Comparison of ENCODE assay signal across 17 cellular contexts in genomic region chr16:54506691-54507090, GRCh38.
DNase-seq lines count a peak whose midpoint lies in the region; ATAC-seq and TF ChIP-seq lines count a peak whose summit lies in the region.
"Had no signal": no experiment of that assay in that cellular context is flagged by ENCODE, and none has a peak within 500 bp of the region (broad histone marks: within the 10 kb centered on the region; RNA-seq: fewer than 3 reads in every experiment).

No MANE protein-coding gene starts in this region.

- no peak for ATAC-seq in GM18517 (IDR thresholded peaks at IDR 0.05; ENCODE audit: unreplicated experiment)
- no peak for ATAC-seq in GM21367 (IDR thresholded peaks at IDR 0.05; ENCODE audit: unreplicated experiment)
- ATAC-seq: foreskin keratinocyte had no signal

- no peaks in the 10 kb centered on the region for H3K79me2 ChIP-seq in fibroblast of lung (ENCODE audit: control insufficient read depth, insufficient read depth, low read length)

- no peak for TF ChIP-seq POLR2A in uterus (IDR thresholded peaks at IDR 0.05)

- H3K27ac ChIP-seq in A673 (ENCODE audit: low read depth, low read length, poor library complexity, severe bottlenecking): peak overlapping the region; percentile 53
- H3K27ac ChIP-seq in fibroblast of lung (ENCODE audit: insufficient read depth, low read length): no peak overlapping the region
- no peak overlapping the region for H3K27ac ChIP-seq in uterus
- H3K27ac ChIP-seq: brain microvascular endothelial cell, foreskin keratinocyte, tibial nerve had no signal

- H3K4me1 ChIP-seq in A673 (ENCODE audit: insufficient read depth, low read length, poor library complexity, severe bottlenecking) (peaks cover 57% of the 10 kb centered on the region), fibroblast of lung (ENCODE audit: control insufficient read depth, extremely low read depth, insufficient read depth, low read length) (no peaks in the 10 kb centered on the region), uterus (no peaks in the 10 kb centered on the region)
- H3K4me1 ChIP-seq: foreskin keratinocyte had no signal

- POLR2A ChIA-PET in A673 (lab: Charles Lee; ENCODE audit: low non-redundant PET): interaction anchor here (0.6 kb wide), 1 partner anchor 201 kb away, joined by 3 read pairs; no protein-coding TSS in a partner anchor

- intact Hi-C loops in A673 (cut with micrococcal nuclease; ENCODE audit: unreplicated experiment): no loop called here
- intact Hi-C loops in uterus (cut with DNase I; ENCODE audit: low total_unique reads): no loop called here

- H3K9me3 ChIP-seq in A673 (ENCODE audit: low read depth, low read length, poor library complexity, severe bottlenecking): no peaks in the 10 kb centered on the region
- H3K9me3 ChIP-seq in fibroblast of lung (ENCODE audit: control insufficient read depth, insufficient read depth, low read depth, low read length): no peaks in the 10 kb centered on the region
- H3K9me3 ChIP-seq in uterus: no peaks in the 10 kb centered on the region
- H3K9me3 ChIP-seq: tibial nerve had no signal

- CTCF ChIA-PET in A673 (lab: Charles Lee): interaction anchor here (1.0 kb wide), 1 partner anchor 10 kb away, joined by 3 read pairs; no protein-coding TSS in a partner anchor

- no peak overlapping the region for H2AFZ ChIP-seq in fibroblast of lung (ENCODE audit: low read length)

- DNase-seq in A673 (ENCODE audit: low spot score) (peak; percentile 35), NCI-H1092 treated with DMSO at 0.1 percent for 48 hours (lab: John Stamatoyannopoulos, UW) (peak; percentile 98), NCI-H2227 treated with DMSO at 0.1 percent for 48 hours (lab: John Stamatoyannopoulos, UW) (peak; percentile 85), fibroblast of lung (ENCODE audit: low read depth in 2 of 2) (no peak), uterus (no peak), medulla oblongata (ENCODE audit: extremely low spot score) (no peak)
- DNase-seq: activated CD4-positive, alpha-beta T cell treated with anti-CD3 and anti-CD28 coated beads, Interleukin-2, amount 50 U/mL, for 48 hours; activated effector memory CD4-positive, alpha-beta T cell treated with anti-CD3 and anti-CD28 coated beads, Interleukin-2, amount 50 U/mL, for 16 hours; brain microvascular endothelial cell; effector memory CD4-positive, alpha-beta T cell; foreskin keratinocyte; KBM-7; stimulated activated CD4-positive, alpha-beta T cell treated with anti-CD3 and anti-CD28 coated beads, Interleukin-1b, Interleukin-23, amount 100 ng/mL, for 48 hours; T1000 had no signal

- H3K4me2 ChIP-seq in fibroblast of lung (ENCODE audit: extremely low read depth, insufficient read depth, low read length): peak overlapping the region; percentile 8

- H3K36me3 ChIP-seq in A673 (ENCODE audit: insufficient read depth, low read length, poor library complexity, severe bottlenecking) (no peaks in the 10 kb centered on the region), fibroblast of lung (ENCODE audit: control insufficient read depth, insufficient read depth, low read length) (no peaks in the 10 kb centered on the region), uterus (no peaks in the 10 kb centered on the region)
- H3K36me3 ChIP-seq: brain microvascular endothelial cell, tibial nerve had no signal

- no peaks in the 10 kb centered on the region for H4K20me1 ChIP-seq in fibroblast of lung (ENCODE audit: control insufficient read depth, extremely low read depth, insufficient read depth, low read length)

- H3K27me3 ChIP-seq in A673 (replicated peaks; ENCODE audit: insufficient read depth, low read depth, low read length, poor library complexity) (no peaks in the 10 kb centered on the region), fibroblast of lung (ENCODE audit: control insufficient read depth, insufficient read depth, low read length) (no peaks in the 10 kb centered on the region), uterus (peaks cover 0 to 5% of the 10 kb centered on the region in 2 donors)
- H3K27me3 ChIP-seq: foreskin keratinocyte had no signal

- H3K9ac ChIP-seq in fibroblast of lung (ENCODE audit: insufficient read depth, low read length): no peak overlapping the region

- no TSS peak for BruUV-seq in A673 (replicated peaks; lab: Mats Ljungman, UMichigan)

- H3K4me3 ChIP-seq in A673 (ENCODE audit: low read depth, low read length, poor library complexity, severe bottlenecking) (no peak overlapping the region), fibroblast of lung (replicated peaks in 1 of 4; ENCODE audit: control extremely low read depth in 1 of 4, insufficient read depth in 1 of 4, low read depth in 3 of 4, low read length in 4 of 4) (peak overlapping the region in 1 of 4 experiments; percentile 23), uterus (no peak overlapping the region)
- H3K4me3 ChIP-seq: tibial nerve had no signal

- no peak for TF ChIP-seq CTCF in A673 (conservative IDR thresholded peaks at IDR 0.05; ENCODE audit: low read depth, low read length)
- no peak for TF ChIP-seq CTCF in fibroblast of lung (conservative IDR thresholded peaks at IDR 0.05 in 1 of 2, IDR thresholded peaks at IDR 0.05 in 1 of 2; ENCODE audit: low read depth in 1 of 2, low read length in 2 of 2)
- no peak for TF ChIP-seq CTCF in uterus (IDR thresholded peaks at IDR 0.05)

Comparison
In these comparisons a context has a peak if more than half of its experiments do, and no peak if none do; other contexts are left out.
1. DNase-seq: peak in A673 (single experiment), NCI-H1092 treated with DMSO at 0.1 percent for 48 hours (single experiment) and NCI-H2227 treated with DMSO at 0.1 percent for 48 hours (single experiment); none in fibroblast of lung (0 of 2), uterus (0 of 2) and medulla oblongata (single experiment).